Comparison of ENCODE assay signal across 26 cellular contexts in genomic region chr11:58659404-58659803, GRCh38. TPM values are rescaled to one million over a fixed set of nuclear protein-coding genes. Genes with fewer than 3 reads are reported as not detected.
A peak's percentile ranks its signal among the peaks of the same experiment; 100 is the strongest.
DNase-seq lines count a peak whose midpoint lies in the region; ATAC-seq, FAIRE-seq and TF ChIP-seq lines count a peak whose summit lies in the region.
"Had no signal": no experiment of that assay in that cellular context is flagged by ENCODE, and none has a peak within 500 bp of the region (broad histone marks: within the 10 kb centered on the region; RNA-seq: fewer than 3 reads in every experiment).

No MANE protein-coding gene starts in this region.

- no peak for TF ChIP-seq RAD21 in A549 (conservative IDR thresholded peaks at IDR 0.05 in 1 of 2, IDR thresholded peaks at IDR 0.05 in 1 of 2)

- POLR2A ChIA-PET in A549 (lab: Yijun Ruan, JAX), result no interaction called here

- TF ChIP-seq CTCF in A549 (IDR thresholded peaks at IDR 0.05), result no peak

- no peak overlapping the region; the same call in 2 of the 3 replicates for H3K4me2 ChIP-seq in A549

- no peaks in the 10 kb centered on the region for H3K9me3 ChIP-seq in A549
- H3K9me3 ChIP-seq: esophagus muscularis mucosa, neutrophil, SJCRH30 had no signal

- no peak overlapping the region for H3K4me3 ChIP-seq in A549
- H3K4me3 ChIP-seq: esophagus muscularis mucosa, SJCRH30 had no signal

- no peak overlapping the region for H3K27ac ChIP-seq in A549
- H3K27ac ChIP-seq: brain microvascular endothelial cell, esophagus muscularis mucosa, neutrophil, SJCRH30 had no signal

- TF ChIP-seq POLR2A in A549 (IDR thresholded peaks at IDR 0.05; ENCODE audit: low read length), result no peak

- CTCF ChIA-PET in A549 (lab: Yijun Ruan, JAX), result interaction anchor here (0.9 to 2.3 kb wide), 2 partner anchors 476 to 499 kb away, joined by 3 to 7 read pairs; no protein-coding TSS in a partner anchor

- WGBS in A549 (ENCODE audit: missing lambda C conversion rate), result 9% methylated on average over 2 of the region's 2 CpGs

- ATAC-seq in A549 (peak in 1 of 2 experiments; percentile 36; a peak in 1 of 6 replicates), left colon (peak; percentile 91)
- ATAC-seq: activated CD4-positive, alpha-beta T cell treated with anti-CD3 and anti-CD28 coated beads for 36 hours had no signal

- no peak for TF ChIP-seq EP300 in A549 (IDR thresholded peaks at IDR 0.05)

- FAIRE-seq in A549 (lab: Jason Lieb, UNC), result no peak
- FAIRE-seq: colon, frontal cortex, kidney, TTC549 had no signal

- intact Hi-C loops in left colon (cut with DNase I, micrococcal nuclease) (no loop called here), posterior vena cava (cut with DNase I) (no loop called here)

- H3K4me1 ChIP-seq in A549, result peaks cover 9% of the 10 kb centered on the region; the same call in 1 of the 3 replicates
- H3K4me1 ChIP-seq: SJCRH30 had no signal

- DNase-seq in A549 (ENCODE audit: low read depth in 1 of 2, low spot score in 1 of 2), result peak in 1 of 2 experiments; percentile 20
- peak; percentile 69 for DNase-seq in HPDE6-E6E7 (ENCODE audit: extremely low spot score)
- DNase-seq in SW480 (ENCODE audit: low spot score), result peak; percentile 84
- no peak for DNase-seq in left colon
- DNase-seq in stimulated activated CD4-positive, alpha-beta T cell treated with anti-CD3 and anti-CD28 coated beads, Interleukin-4, amount 100 ng/mL, for 4 hours, result no peak
- no peak for DNase-seq in DMS 273 treated with DMSO at 0.1 percent for 48 hours (lab: John Stamatoyannopoulos, UW)
- no peak for DNase-seq in posterior vena cava (ENCODE audit: low spot score)
- DNase-seq in hepatic stellate cell (ENCODE audit: low spot score), result no peak
- DNase-seq: activated CD4-positive, alpha-beta T cell treated with anti-CD3 and anti-CD28 coated beads for 36 hours; activated naive CD4-positive, alpha-beta T cell; activated T-cell treated with anti-CD3 and anti-CD28 coated beads, Interleukin-2, amount 50 U/mL, for 24 hours; brain microvascular endothelial cell; effector memory CD4-positive, alpha-beta T cell; H7; kidney; NCI-H2081; NCI-H345; NCI-H748 treated with DMSO at 0.1 percent for 48 hours; SJCRH30; stimulated activated CD4-positive, alpha-beta T cell treated with anti-CD3 and anti-CD28 coated beads, Interleukin-1b, Interleukin-23, amount 100 ng/mL, for 48 hours; T-helper 1 cell had no signal

TF ChIP-seq in A549, 52 proteins besides CTCF, POLR2A, EP300 and RAD21:
- TF ChIP-seq FOSL2 (IDR thresholded peaks at IDR 0.05) (no peak), FOSL2 (CRISPR knock-in tag; IDR thresholded peaks at IDR 0.05) (peak; percentile 62), POLR2AphosphoS2 (conservative IDR thresholded peaks at IDR 0.05; ENCODE audit: low read length) (no peak)

RNA-seq across cellular contexts. Expression of gene CNTF, which starts 36.9 kb away (rescaled TPM):
- polyA plus RNA-seq in A549 (2011; rRNA removed) (1.3 and 1.8 TPM in 2 replicates), A549 (2017; fragmentation: RNase III; extraction: RNeasy Plus Mini Kit Qiagen cat#74134 plus additional on column Dnase treatment) (0.91 to 1.3 TPM (median 1.2 TPM) in 3 replicates)
- polyA plus RNA-seq in A549 (2012; cell fraction: cytosol; rRNA removed), result 0.33 and 0.49 TPM in 2 replicates
- 2.1 and 2.8 TPM in 2 replicates for polyA plus RNA-seq in A549 (2012; cell fraction: nucleus; rRNA removed)
- polyA minus RNA-seq in A549 (2011; rRNA and poly(A)+ RNA removed), result 3.7 and 5.0 TPM in 2 replicates
- total RNA-seq in left colon (1 to 10 TPM; 1.7 to 2.6 TPM), posterior vena cava (1 to 10 TPM; 1.7 to 2.3 TPM)

Comparison
In these comparisons a context has a peak if more than half of its experiments do, and no peak if none do; other contexts are left out.
1. DNase-seq: peak in HPDE6-E6E7 (single experiment) and SW480 (single experiment); none in left colon (0 of 2), stimulated activated CD4-positive, alpha-beta T cell treated with anti-CD3 and anti-CD28 coated beads, Interleukin-4, amount 100 ng/mL, for 4 hours (0 of 2), DMS 273 treated with DMSO at 0.1 percent for 48 hours (single experiment), posterior vena cava (single experiment) and hepatic stellate cell (single experiment).